ENCODE assay signal across 18 cellular contexts in genomic region chr7:66189695-66190503, GRCh38.
"Had no signal": no experiment of that assay in that cellular context is flagged by ENCODE, and none has a peak within 500 bp of the region (broad histone marks: within the 10 kb centered on the region; RNA-seq: fewer than 3 reads in every experiment).

No MANE protein-coding gene starts in this region.

- H3K36me3 ChIP-seq: esophagus squamous epithelium, gastroesophageal sphincter, neutrophil, tibial artery had no signal

- ATAC-seq: activated CD4-positive, CD25-positive, alpha-beta regulatory T cell treated with anti-CD3 and anti-CD28 coated beads, Interleukin-2, amount 50 U/mL, for 24 hours; activated T-cell treated with anti-CD3 and anti-CD28 coated beads, Interleukin-2, amount 50 U/mL, for 72 hours; gastroesophageal sphincter; T-cell had no signal

- H3K4me1 ChIP-seq: gastroesophageal sphincter, tibial artery had no signal

- H3K27me3 ChIP-seq: esophagus squamous epithelium, gastroesophageal sphincter, neutrophil, tibial artery had no signal

- H3K9me3 ChIP-seq: esophagus squamous epithelium, gastroesophageal sphincter, neutrophil, tibial artery had no signal

- DNase-seq: activated CD4-positive, alpha-beta memory T cell treated with anti-CD3 and anti-CD28 coated beads, Interleukin-2, amount 10 ng/mL, durations not matched to agents 7 days and 5 days; activated CD4-positive, alpha-beta T cell treated with anti-CD3 and anti-CD28 coated beads, Interleukin-2, amount 10 ng/mL, durations not matched to agents 24 days and 14 days; activated effector memory CD4-positive, alpha-beta T cell treated with anti-CD3 and anti-CD28 coated beads, Interleukin-2, amount 50 U/mL, for 16 hours; activated naive CD4-positive, alpha-beta T cell treated with anti-CD3 and anti-CD28 coated beads, Interleukin-2, amount 10 ng/mL, durations not matched to agents 7 days and 5 days; activated T-cell treated with anti-CD3 and anti-CD28 coated beads, Interleukin-2, amount 50 U/mL, for 72 hours; cerebellar nuclear complex; endodermal cell; esophagus squamous epithelium; mammary epithelial cell; retina; stimulated activated CD4-positive, alpha-beta T cell treated with anti-CD3 and anti-CD28 coated beads, Interleukin-4, amount 100 ng/mL, for 4 hours; T-cell; tibial artery had no signal

- H3K4me3 ChIP-seq: coronary artery, esophagus squamous epithelium, gastroesophageal sphincter, tibial artery had no signal

- H3K27ac ChIP-seq: coronary artery, esophagus squamous epithelium, gastroesophageal sphincter, neutrophil, tibial artery, VCaP had no signal
